ENCODE assay signal across 34 cellular contexts in the genomic region with DNA sequence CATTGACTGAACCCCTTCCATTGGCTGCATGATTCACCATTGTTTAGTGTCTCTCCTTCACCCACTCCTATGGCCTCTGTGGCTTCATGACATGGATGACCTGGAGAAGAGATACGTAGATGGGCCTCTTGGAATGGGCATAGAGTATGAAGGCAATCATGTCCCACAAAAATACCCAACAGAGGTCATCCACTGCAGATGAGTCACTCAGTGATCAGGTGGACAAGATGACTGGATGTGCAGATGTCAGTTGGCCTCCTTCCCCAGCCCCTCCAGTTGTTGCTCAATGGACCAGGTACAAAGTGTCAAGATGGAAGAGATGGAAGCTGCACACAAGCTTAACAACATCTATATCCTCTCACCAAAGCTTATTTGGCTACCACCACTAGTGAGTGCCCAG.
"Had no signal": no experiment of that assay in that cellular context is flagged by ENCODE, and none has a peak within 500 bp of the region (broad histone marks: within the 10 kb centered on the region; RNA-seq: fewer than 3 reads in every experiment).

No MANE protein-coding gene starts in this region.

- ATAC-seq: activated CD4-positive, CD25-positive, alpha-beta regulatory T cell treated with anti-CD3 and anti-CD28 coated beads, Interleukin-2, amount 50 U/mL, for 24 hours; body of pancreas; effector memory CD8-positive, alpha-beta T cell; heart right ventricle; naive thymus-derived CD8-positive, alpha-beta T cell; sciatic nerve; stimulated activated naive B cell treated with anti-CD40 and anti-IgM and Interleukin-4, amounts not matched to agents 10 μg/mL and 1 μg/mL and 100 μg/mL, for 72 hours had no signal

- H3K4me3 ChIP-seq: adrenal gland, body of pancreas, coronary artery, heart right ventricle, suprapubic skin, tibial artery had no signal

- H3K4me1 ChIP-seq: adrenal gland had no signal

- H3K4me3 Mint-ChIP-seq: activated CD4-positive, alpha-beta memory T cell treated with anti-CD3 and anti-CD28 coated beads for 36 hours; activated CD4-positive, alpha-beta T cell treated with anti-CD3 and anti-CD28 coated beads, Interleukin-2, amount 10 ng/mL, durations not matched to agents 24 days and 14 days; activated naive CD4-positive, alpha-beta T cell treated with anti-CD3 and anti-CD28 coated beads for 36 hours; activated naive CD8-positive, alpha-beta T cell treated with anti-CD3 and anti-CD28 coated beads for 36 hours; activated T-helper 1 cell treated with anti-CD3 and anti-CD28 coated beads, Interleukin-12 subunit alpha, Interleukin-12 subunit beta, Interleukin-2, Interleukin-4 antibody, amounts not matched to agents 30 ng/mL and 10 ng/mL and 1 ng/mL, durations not matched to agents 14 hours and 24 hours and 36 hours; effector memory CD8-positive, alpha-beta T cell; memory B cell; naive thymus-derived CD8-positive, alpha-beta T cell; neural crest cell; stimulated activated naive B cell treated with anti-CD40 and anti-IgM and Interleukin-4, amounts not matched to agents 10 μg/mL and 1 μg/mL and 100 μg/mL, for 72 hours; T-helper 1 cell treated with Interleukin-12 subunit alpha and Interleukin-12 subunit beta and Interleukin-4 antibody, amounts not matched to agents 30 μg/mL and 1 μg/mL, for 36 hours had no signal

- H3K36me3 ChIP-seq: adrenal gland, heart right ventricle, suprapubic skin, tibial artery, WERI-Rb-1 had no signal

- FAIRE-seq: small intestine, TTC549 had no signal

- H3K36me3 Mint-ChIP-seq: activated CD4-positive, alpha-beta memory T cell treated with anti-CD3 and anti-CD28 coated beads for 36 hours; activated naive CD8-positive, alpha-beta T cell treated with anti-CD3 and anti-CD28 coated beads for 36 hours; memory B cell; naive thymus-derived CD8-positive, alpha-beta T cell; stimulated activated naive B cell treated with anti-CD40 and anti-IgM and Interleukin-4, amounts not matched to agents 10 μg/mL and 1 μg/mL and 100 μg/mL, for 72 hours had no signal

- DNase-seq: activated CD4-positive, alpha-beta memory T cell treated with anti-CD3 and anti-CD28 coated beads for 36 hours; activated CD4-positive, alpha-beta T cell treated with anti-CD3 and anti-CD28 coated beads, Interleukin-2, amount 10 ng/mL, durations not matched to agents 24 days and 14 days; activated CD8-positive, alpha-beta memory T cell treated with anti-CD3 and anti-CD28 coated beads, Interleukin-2, amount 50 U/mL, for 4 hours; activated effector memory CD4-positive, alpha-beta T cell treated with anti-CD3 and anti-CD28 coated beads, Interleukin-2, amount 50 U/mL, for 16 hours; activated naive CD4-positive, alpha-beta T cell treated with anti-CD3 and anti-CD28 coated beads for 36 hours; activated naive CD8-positive, alpha-beta T cell treated with anti-CD3 and anti-CD28 coated beads for 36 hours; activated T-cell treated with anti-CD3 and anti-CD28 coated beads, Interleukin-2, amount 50 U/mL, for 1 hour; adrenal gland; aorta; body of pancreas; effector memory CD8-positive, alpha-beta T cell; foreskin fibroblast; heart right ventricle; midbrain; naive thymus-derived CD8-positive, alpha-beta T cell; occipital lobe; retina; small intestine; stimulated activated CD4-positive, alpha-beta T cell treated with anti-CD3 and anti-CD28 coated beads, Interleukin-1b, Interleukin-23, amount 100 ng/mL, for 48 hours; stimulated activated CD4-positive, alpha-beta T cell treated with anti-CD3 and anti-CD28 coated beads, Interleukin-4, amount 100 ng/mL, for 4 hours; stimulated activated CD8-positive, alpha-beta memory T cell treated with anti-CD3 and anti-CD28 coated beads, Interleukin-4, amount 100 ng/mL, for 48 hours; stimulated activated naive B cell treated with anti-CD40 and anti-IgM and Interleukin-4, amounts not matched to agents 10 μg/mL and 1 μg/mL and 100 μg/mL, for 72 hours; T-helper 9 cell; tibial artery; WERI-Rb-1 had no signal

- H3K9me3 Mint-ChIP-seq: activated CD4-positive, alpha-beta memory T cell treated with anti-CD3 and anti-CD28 coated beads for 36 hours; activated CD4-positive, alpha-beta T cell treated with anti-CD3 and anti-CD28 coated beads, Interleukin-2, amount 10 ng/mL, durations not matched to agents 24 days and 14 days; activated naive CD4-positive, alpha-beta T cell treated with anti-CD3 and anti-CD28 coated beads for 36 hours; activated naive CD8-positive, alpha-beta T cell treated with anti-CD3 and anti-CD28 coated beads for 36 hours; activated T-helper 1 cell treated with anti-CD3 and anti-CD28 coated beads, Interleukin-12 subunit alpha, Interleukin-12 subunit beta, Interleukin-2, Interleukin-4 antibody, amounts not matched to agents 30 ng/mL and 10 ng/mL and 1 ng/mL, durations not matched to agents 14 hours and 24 hours and 36 hours; effector memory CD8-positive, alpha-beta T cell; memory B cell; naive thymus-derived CD8-positive, alpha-beta T cell; neural crest cell; stimulated activated naive B cell treated with anti-CD40 and anti-IgM and Interleukin-4, amounts not matched to agents 10 μg/mL and 1 μg/mL and 100 μg/mL, for 72 hours; T-helper 1 cell treated with Interleukin-12 subunit alpha and Interleukin-12 subunit beta and Interleukin-4 antibody, amounts not matched to agents 30 μg/mL and 1 μg/mL, for 36 hours had no signal

- H3K27ac Mint-ChIP-seq: activated CD4-positive, alpha-beta memory T cell treated with anti-CD3 and anti-CD28 coated beads for 36 hours; activated CD4-positive, alpha-beta T cell treated with anti-CD3 and anti-CD28 coated beads, Interleukin-2, amount 10 ng/mL, durations not matched to agents 24 days and 14 days; activated naive CD4-positive, alpha-beta T cell treated with anti-CD3 and anti-CD28 coated beads for 36 hours; activated naive CD8-positive, alpha-beta T cell treated with anti-CD3 and anti-CD28 coated beads for 36 hours; activated T-helper 1 cell treated with anti-CD3 and anti-CD28 coated beads, Interleukin-12 subunit alpha, Interleukin-12 subunit beta, Interleukin-2, Interleukin-4 antibody, amounts not matched to agents 30 ng/mL and 10 ng/mL and 1 ng/mL, durations not matched to agents 14 hours and 24 hours and 36 hours; effector memory CD8-positive, alpha-beta T cell; memory B cell; naive thymus-derived CD8-positive, alpha-beta T cell; stimulated activated naive B cell treated with anti-CD40 and anti-IgM and Interleukin-4, amounts not matched to agents 10 μg/mL and 1 μg/mL and 100 μg/mL, for 72 hours; T-helper 1 cell treated with Interleukin-12 subunit alpha and Interleukin-12 subunit beta and Interleukin-4 antibody, amounts not matched to agents 30 μg/mL and 1 μg/mL, for 36 hours had no signal

- H3K27ac ChIP-seq: adrenal gland, body of pancreas, coronary artery, heart right ventricle, suprapubic skin, tibial artery, WERI-Rb-1 had no signal

- H3K9me3 ChIP-seq: adrenal gland, body of pancreas, heart right ventricle, suprapubic skin, tibial artery had no signal
